Comparison of ENCODE assay signal across 17 cellular contexts in genomic region chr6:35906499-35906846, GRCh38.
"Had no signal": no experiment of that assay in that cellular context is flagged by ENCODE, and none has a peak within 500 bp of the region (broad histone marks: within the 10 kb centered on the region; RNA-seq: fewer than 3 reads in every experiment).

No MANE protein-coding gene starts in this region.

- H3K4me1 ChIP-seq: gastroesophageal sphincter, heart left ventricle, left ventricle myocardium inferior, prostate gland, right atrium auricular region, suprapubic skin, transverse colon had no signal

- H3K36me3 ChIP-seq: prostate gland, right atrium auricular region had no signal

- H3K27me3 ChIP-seq: gastroesophageal sphincter, heart left ventricle, right atrium auricular region, suprapubic skin, transverse colon had no signal

- H3K4me3 ChIP-seq: gastroesophageal sphincter, heart left ventricle, left ventricle myocardium inferior, prostate gland, right atrium auricular region, suprapubic skin, transverse colon had no signal

- ATAC-seq: esophagus mucosa; gastroesophageal sphincter; heart left ventricle; stimulated activated naive CD8-positive, alpha-beta T cell treated with anti-CD3 and anti-CD28 coated beads, Interleukin-15, amount 100 ng/mL, for 72 hours had no signal

- H3K27ac ChIP-seq: gastroesophageal sphincter, heart left ventricle, left ventricle myocardium inferior, prostate gland, right atrium auricular region, suprapubic skin, transverse colon had no signal

- H3K9me3 ChIP-seq: prostate gland, suprapubic skin had no signal

- DNase-seq: activated CD4-positive, alpha-beta T cell treated with anti-CD3 and anti-CD28 coated beads for 36 hours; activated CD4-positive, alpha-beta T cell treated with anti-CD3 and anti-CD28 coated beads, Interleukin-2, amount 50 U/mL, for 48 hours; activated T-cell treated with anti-CD3 and anti-CD28 coated beads for 4 hours; amniotic stem cell; heart left ventricle; left ventricle myocardium inferior; nephron progenitor cell; stimulated activated CD4-positive, alpha-beta T cell treated with anti-CD3 and anti-CD28 coated beads, Interleukin-2, amount 100 ng/mL, for 24 hours; stimulated activated naive CD8-positive, alpha-beta T cell treated with anti-CD3 and anti-CD28 coated beads, Interleukin-15, amount 100 ng/mL, for 72 hours; SW 1271; T-helper 2 cell; transverse colon had no signal
